ENCODE assay signal across 8 cellular contexts in genomic region chr17:10295728-10296343, GRCh38.
DNase-seq lines count a peak whose midpoint lies in the region; ATAC-seq, FAIRE-seq and TF ChIP-seq lines count a peak whose summit lies in the region.

No MANE protein-coding gene starts in this region.

- no peaks in the 10 kb centered on the region for H3K36me3 ChIP-seq in pancreas

- H3K9me3 ChIP-seq in pancreas, result no peaks in the 10 kb centered on the region

- H3K27me3 ChIP-seq in pancreas, result peaks cover 0 to 5% (median 0%) of the 10 kb centered on the region in 4 donors

- H3K4me1 ChIP-seq in pancreas, result no peaks in the 10 kb centered on the region

- CTCF ChIA-PET in AG04449 (lab: Yijun Ruan, JAX) (interaction anchor here (0.7 to 11.5 kb wide), 26 partner anchors 8 to 549 kb away, joined by 3 to 300 read pairs (median 4); no protein-coding TSS in a partner anchor), WTC11 (lab: Charles Lee) (interaction anchor here (0.6 to 5.9 kb wide), 33 partner anchors 9 to 407 kb away, joined by 3 to 131 read pairs (median 4); no protein-coding TSS in a partner anchor)

- H3K27me3 Mint-ChIP-seq in WTC11 (ENCODE audit: low read depth), result no peaks in the 10 kb centered on the region; the same call in 1 of the 2 replicates

- WGBS in pancreas, 2 donors, result 27 to 30% methylated on average over 5 of the region's 5 CpGs

- FAIRE-seq in pancreas (lab: Jason Lieb, UNC), result no peak

- DNase-seq in AG04449 (ENCODE audit: low read depth, low spot score) (no peak), GM12864 (ENCODE audit: low read depth) (no peak), LHCN-M2 (ENCODE audit: low read depth) (peak; percentile 55), WTC11 (ENCODE audit: low spot score) (peak; percentile 80), fibroblast of the conjunctiva (ENCODE audit: low read depth) (peak; percentile 35), pancreas (peak in 2 of 6 donors; percentile 7 to 40)

- H3K9me3 Mint-ChIP-seq in WTC11, result no peaks in the 10 kb centered on the region

- TF ChIP-seq CTCF in AG04449 (IDR thresholded peaks at IDR 0.05; ENCODE audit: insufficient read depth, low read length, missing control alignments) (peak; percentile 74), GM12864 (IDR thresholded peaks at IDR 0.05; ENCODE audit: low read depth, low read length, missing control alignments) (peak; percentile 76), WTC11 (IDR thresholded peaks at IDR 0.05) (peak; percentile 52), pancreas (IDR thresholded peaks at IDR 0.05) (peak; percentile 22 to 45 (median 25))

- no peak overlapping the region for H3K27ac ChIP-seq in pancreas

- ATAC-seq in WTC11 (peak; percentile 92), pancreas (peak in 3 of 4 donors; percentile 67 to 75 (median 73)), GM18861 (IDR thresholded peaks at IDR 0.05; ENCODE audit: unreplicated experiment) (no peak), HG03469 (IDR thresholded peaks at IDR 0.05; ENCODE audit: unreplicated experiment) (no peak)

- H3K4me3 Mint-ChIP-seq in WTC11, result no peak overlapping the region

- no peak overlapping the region for H3K27ac Mint-ChIP-seq in WTC11

- peaks cover 12% of the 10 kb centered on the region for H3K4me1 Mint-ChIP-seq in WTC11

- H3K4me3 ChIP-seq in AG04449 (ENCODE audit: low read depth, low read length) (no peak overlapping the region), GM12864 (ENCODE audit: low read depth, low read length) (no peak overlapping the region), pancreas (no peak overlapping the region)

- intact Hi-C loops in pancreas (cut with DNase I), result no loop called here

- POLR2A ChIA-PET in AG04449 (lab: Yijun Ruan, JAX), result no interaction called here
- POLR2A ChIA-PET in WTC11 (lab: Charles Lee), result no interaction called here

- H3K36me3 Mint-ChIP-seq in WTC11, result no peaks in the 10 kb centered on the region

TF ChIP-seq in WTC11, 78 proteins besides CTCF, POLR2A, EP300 and RAD21:
- TF ChIP-seq GABPB1 (CRISPR knock-in tag; IDR thresholded peaks at IDR 0.05) (peak; percentile 52; the same call in 1 of the 2 replicates), ZNF425 (CRISPR knock-in tag; conservative IDR thresholded peaks at IDR 0.05) (no peak)

Comparison
In these comparisons a context has a peak if more than half of its experiments do, and no peak if none do; other contexts are left out.
1. DNase-seq: peak in LHCN-M2 (single experiment), WTC11 (single experiment) and fibroblast of the conjunctiva (single experiment); none in AG04449 (single experiment) and GM12864 (single experiment).
2. CTCF ChIP-seq: peak in every context shown above with its lines; median percentile 76 in GM12864; 74 in AG04449; 52 in WTC11; 25 in pancreas.
3. ATAC-seq: peak in WTC11 (single experiment) and pancreas (3 of 4); none in GM18861 (single experiment) and HG03469 (single experiment).